ENCODE assay signal across 1 cellular context in genomic region chr1:225608014-225608796, GRCh38.
TF ChIP-seq lines count a peak whose summit lies in the region.

No MANE protein-coding gene starts in this region.

TF ChIP-seq in HEK293, 187 proteins besides CTCF, POLR2A, EP300 and RAD21 (continued from another document):
- 0 out of 2 replicates have a peak, but pooled peaks have one; percentile 33 for TF ChIP-seq ZFHX2 (tag by site-specific recombination; conservative IDR thresholded peaks at IDR 0.05)
- no peak for TF ChIP-seq ZXDB (tag by site-specific recombination; IDR thresholded peaks at IDR 0.05)
- no peak for TF ChIP-seq ZNF596 (tag by site-specific recombination; IDR thresholded peaks at IDR 0.05)
- TF ChIP-seq ZNF692 (tag by site-specific recombination; IDR thresholded peaks at IDR 0.05), result no peak
- peak; percentile 61 for TF ChIP-seq PRDM6 (tag by site-specific recombination; IDR thresholded peaks at IDR 0.05)
- peak; percentile 70 for TF ChIP-seq ZNF362 (tag by site-specific recombination; IDR thresholded peaks at IDR 0.05)
- TF ChIP-seq KLF8 (tag by site-specific recombination; IDR thresholded peaks at IDR 0.05), result 0 out of 2 replicates have a peak, but pooled peaks have one; percentile 29
- TF ChIP-seq ZFP41 (tag by site-specific recombination; IDR thresholded peaks at IDR 0.05; ENCODE audit: borderline replicate concordance), result 0 out of 2 replicates have a peak, but pooled peaks have one; percentile 64
- TF ChIP-seq ZNF140 (tag by site-specific recombination; IDR thresholded peaks at IDR 0.05), result no peak
- no peak for TF ChIP-seq ZNF175 (tag by site-specific recombination; IDR thresholded peaks at IDR 0.05)
- no peak for TF ChIP-seq ZNF19 (tag by site-specific recombination; IDR thresholded peaks at IDR 0.05; ENCODE audit: low read depth)
- peak; percentile 92 for TF ChIP-seq ZSCAN16 (tag by site-specific recombination; IDR thresholded peaks at IDR 0.05)
